17 cellular contexts compared by ENCODE assay signal in the genomic region with DNA sequence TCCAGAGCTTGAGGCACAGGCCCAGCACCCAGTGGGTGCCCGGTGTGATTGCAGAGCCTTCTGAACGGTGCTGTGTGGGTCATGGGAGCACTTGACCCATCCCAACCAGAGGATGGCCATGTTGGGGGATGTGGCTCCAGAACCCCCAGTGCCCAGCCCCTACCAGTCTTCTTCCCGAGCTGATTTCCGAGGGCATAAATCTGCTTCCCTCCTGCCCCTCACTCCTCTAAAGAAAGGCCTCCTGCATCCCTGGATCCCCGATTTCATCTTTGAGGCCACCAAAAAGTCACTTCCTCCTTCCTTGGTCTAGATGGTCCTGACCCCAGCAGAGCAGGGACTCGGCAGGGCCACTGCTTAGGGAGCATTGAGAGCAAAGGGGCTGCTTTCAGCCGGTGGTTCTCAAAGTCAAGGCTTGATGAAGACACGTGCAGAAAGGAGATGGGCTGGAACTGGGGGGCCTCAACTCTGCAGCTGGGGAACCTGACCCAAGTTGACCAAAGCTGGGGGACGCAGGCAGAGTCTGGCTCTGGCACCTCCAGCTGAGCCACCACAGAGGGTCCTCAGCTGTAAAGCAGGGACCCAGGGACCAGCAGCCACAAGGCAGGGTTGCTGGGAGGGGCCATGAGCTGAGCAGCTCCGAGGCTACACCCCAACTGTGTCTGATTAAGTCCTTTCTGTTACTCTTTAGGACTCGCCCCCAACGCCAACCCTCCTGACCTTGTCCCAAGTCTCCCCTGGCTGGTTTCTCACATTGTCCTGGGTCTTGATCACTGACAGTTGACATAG. TPM values are rescaled to one million over a fixed set of nuclear protein-coding genes. Genes with fewer than 3 reads are reported as not detected.
"Had no signal": no experiment of that assay in that cellular context is flagged by ENCODE, and none has a peak within 500 bp of the region (broad histone marks: within the 10 kb centered on the region; RNA-seq: fewer than 3 reads in every experiment).

No MANE protein-coding gene starts in this region.

- H3K9me3 ChIP-seq: colonic mucosa had no signal

- ATAC-seq: activated T-cell treated with anti-CD3 and anti-CD28 coated beads, Interleukin-2, amount 50 U/mL, for 72 hours; naive thymus-derived CD4-positive, alpha-beta T cell had no signal

- H3K4me3 ChIP-seq: colonic mucosa had no signal

- H3K4me1 ChIP-seq: colonic mucosa had no signal

- H3K36me3 ChIP-seq: colonic mucosa, WERI-Rb-1 had no signal

- DNase-seq: activated CD4-positive, alpha-beta T cell treated with anti-CD3 and anti-CD28 coated beads, Interleukin-2, amount 50 U/mL, for 4 hours; activated gamma-delta T cell treated with Interleukin-2 at 50 U/mL for 16 hours; activated naive CD8-positive, alpha-beta T cell treated with anti-CD3 and anti-CD28 coated beads for 36 hours; activated T-cell treated with anti-CD3 and anti-CD28 coated beads, Interleukin-2, amount 50 U/mL, for 72 hours; amniotic stem cell; colonic mucosa; kidney glomerular epithelial cell; mesenchymal stem cell; naive thymus-derived CD4-positive, alpha-beta T cell; stimulated activated CD4-positive, alpha-beta T cell treated with anti-CD3 and anti-CD28 coated beads, Interleukin-2, amount 100 ng/mL, for 48 hours; trophoblast cell; WERI-Rb-1 had no signal

- H3K27me3 ChIP-seq: colonic mucosa had no signal

- H3K27ac ChIP-seq: colonic mucosa, WERI-Rb-1 had no signal

RNA-seq across cellular contexts. Expression of a gene that starts 56.6 kb away (rescaled TPM):
- total RNA-seq: activated CD8-positive, alpha-beta memory T cell treated with anti-CD3 and anti-CD28 coated beads for 36 hours; activated naive CD8-positive, alpha-beta T cell treated with anti-CD3 and anti-CD28 coated beads for 36 hours; activated T-cell treated with anti-CD3 and anti-CD28 coated beads, Interleukin-2, amount 50 U/mL, for 72 hours; colonic mucosa; frontal cortex; mucosa of gallbladder; naive thymus-derived CD4-positive, alpha-beta T cell; skeletal muscle tissue; T-helper 2 cell treated with Interferon-gamma antibody and Interleukin-4, amounts not matched to agents 100 ng/mL and 5 ng/mL, for 36 hours had no signal
- polyA plus RNA-seq: naive thymus-derived CD4-positive, alpha-beta T cell had no signal
